1 cellular context compared by ENCODE assay signal in the genomic region with DNA sequence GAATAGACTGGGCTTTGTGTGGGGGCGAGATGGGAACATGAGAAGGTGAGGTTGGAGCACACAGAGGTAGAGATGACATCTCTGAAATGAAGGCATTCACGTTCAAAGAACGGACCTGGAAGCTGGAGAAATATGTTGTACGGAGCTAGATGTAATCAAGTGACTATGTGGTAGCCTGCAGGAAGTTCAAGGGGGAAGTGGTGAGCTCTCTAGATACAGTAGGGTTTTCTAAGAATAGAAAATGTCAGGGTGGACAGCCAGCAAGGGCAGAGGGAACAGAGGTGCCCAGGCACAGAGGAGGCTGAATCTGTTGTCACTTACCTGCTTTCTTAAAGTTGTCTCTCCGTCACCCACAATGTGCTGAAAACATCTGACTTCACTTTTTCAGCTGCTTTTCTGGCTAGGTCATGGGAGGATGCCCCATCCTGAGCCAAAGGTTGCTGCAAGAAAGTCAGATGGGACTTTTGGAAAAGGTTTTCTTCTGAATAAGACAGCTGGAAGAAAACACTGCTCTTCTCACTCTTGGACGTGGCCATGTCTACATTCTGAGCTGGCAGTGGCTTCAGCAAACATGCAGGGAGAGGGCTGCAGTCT.
TF ChIP-seq lines count a peak whose summit lies in the region.

No MANE protein-coding gene starts in this region.

TF ChIP-seq in GM12878, 131 proteins besides CTCF, POLR2A, EP300 and RAD21:
- peak; percentile 20; the same call in 1 of the 2 replicates for TF ChIP-seq SPI1 (IDR thresholded peaks at IDR 0.05; ENCODE audit: borderline replicate concordance, insufficient read depth, low read depth, low read length)
- TF ChIP-seq RUNX3 (IDR thresholded peaks at IDR 0.05; ENCODE audit: low read length) = peak; percentile 23; the same call in 1 of the 2 replicates
- TF ChIP-seq ETV6 (conservative IDR thresholded peaks at IDR 0.05 in 1 of 2, IDR thresholded peaks at IDR 0.05 in 1 of 2; ENCODE audit: borderline replicate concordance in 1 of 2, low read depth in 1 of 2) = 0 out of 4 replicates have a peak, but pooled peaks of 1 of the 2 experiments have one; percentile 32
- no peak for TF ChIP-seq CBFB (IDR thresholded peaks at IDR 0.05; ENCODE audit: low read depth)
